Comparison of ENCODE assay signal across 31 cellular contexts in genomic region chr5:20129491-20129890, GRCh38.
"Had no signal": no experiment of that assay in that cellular context is flagged by ENCODE, and none has a peak within 500 bp of the region (broad histone marks: within the 10 kb centered on the region; RNA-seq: fewer than 3 reads in every experiment).

No MANE protein-coding gene starts in this region.

- H3K9me3 ChIP-seq: adrenal gland, body of pancreas, breast epithelium had no signal

- H3K4me1 ChIP-seq: adrenal gland, body of pancreas, breast epithelium had no signal

- ATAC-seq: activated CD8-positive, alpha-beta T cell treated with anti-CD3 and anti-CD28 coated beads for 36 hours; activated naive CD4-positive, alpha-beta T cell treated with anti-CD3 and anti-CD28 coated beads, Interleukin-2, amount 50 U/mL, for 72 hours; activated T-cell treated with anti-CD3 and anti-CD28 coated beads, Interleukin-2, amount 50 U/mL, for 4 hours; activated T-cell treated with anti-CD3 and anti-CD28 coated beads, Interleukin-2, amount 50 U/mL, for 72 hours; activated T-helper 17 cell treated with anti-CD3 and anti-CD28 coated beads, Interleukin-2, amount 50 U/mL, for 72 hours; body of pancreas had no signal

- H3K36me3 ChIP-seq: adrenal gland, brain microvascular endothelial cell, breast epithelium had no signal

- H3K27ac ChIP-seq: adrenal gland, body of pancreas, brain microvascular endothelial cell, breast epithelium, VCaP had no signal

- H3K27me3 ChIP-seq: adrenal gland, body of pancreas, brain microvascular endothelial cell, breast epithelium had no signal

- H3K4me3 ChIP-seq: adrenal gland, body of pancreas, breast epithelium had no signal

- DNase-seq: activated B cell treated with CpG ODN at 0.5 μM for 24 hours; activated CD4-positive, alpha-beta memory T cell treated with anti-CD3 and anti-CD28 coated beads for 36 hours; activated CD4-positive, alpha-beta T cell treated with anti-CD3 and anti-CD28 coated beads for 4 hours; activated CD4-positive, alpha-beta T cell treated with anti-CD3 and anti-CD28 coated beads, Interleukin-2, amount 10 ng/mL, durations not matched to agents 24 days and 14 days; activated CD4-positive, alpha-beta T cell treated with anti-CD3 and anti-CD28 coated beads, Interleukin-2, amount 50 U/mL, for 1 hour; activated CD4-positive, alpha-beta T cell treated with anti-CD3 and anti-CD28 coated beads, Interleukin-2, amount 50 U/mL, for 4 hours; activated CD4-positive, CD25-positive, alpha-beta regulatory T cell treated with anti-CD3 and anti-CD28 coated beads, Interleukin-2, amount 50 U/mL, for 72 hours; activated CD8-positive, alpha-beta memory T cell treated with anti-CD3 and anti-CD28 coated beads, Interleukin-2, amount 50 U/mL, for 4 hours; activated CD8-positive, alpha-beta T cell treated with anti-CD3 and anti-CD28 coated beads for 36 hours; activated effector memory CD4-positive, alpha-beta T cell treated with anti-CD3 and anti-CD28 coated beads, Interleukin-2, amount 50 U/mL, for 16 hours; activated gamma-delta T cell treated with Interleukin-2 at 50 U/mL for 16 hours; activated naive CD4-positive, alpha-beta T cell; activated naive CD4-positive, alpha-beta T cell treated with anti-CD3 and anti-CD28 coated beads for 36 hours; activated naive CD4-positive, alpha-beta T cell treated with anti-CD3 and anti-CD28 coated beads, Interleukin-2, amount 50 U/mL, for 16 hours; activated naive CD8-positive, alpha-beta T cell treated with anti-CD3 and anti-CD28 coated beads for 36 hours; activated T-cell treated with anti-CD3 and anti-CD28 coated beads for 4 hours; activated T-cell treated with anti-CD3 and anti-CD28 coated beads, Interleukin-2, amount 50 U/mL, for 1 hour; activated T-cell treated with anti-CD3 and anti-CD28 coated beads, Interleukin-2, amount 50 U/mL, for 4 hours; activated T-cell treated with anti-CD3 and anti-CD28 coated beads, Interleukin-2, amount 50 U/mL, for 72 hours; adrenal gland; amniotic stem cell; aorta; body of pancreas; brain microvascular endothelial cell; central memory CD4-positive, alpha-beta T cell; T-helper 2 cell; T-helper 9 cell had no signal
